ENCODE assay signal across 9 cellular contexts in the genomic region with DNA sequence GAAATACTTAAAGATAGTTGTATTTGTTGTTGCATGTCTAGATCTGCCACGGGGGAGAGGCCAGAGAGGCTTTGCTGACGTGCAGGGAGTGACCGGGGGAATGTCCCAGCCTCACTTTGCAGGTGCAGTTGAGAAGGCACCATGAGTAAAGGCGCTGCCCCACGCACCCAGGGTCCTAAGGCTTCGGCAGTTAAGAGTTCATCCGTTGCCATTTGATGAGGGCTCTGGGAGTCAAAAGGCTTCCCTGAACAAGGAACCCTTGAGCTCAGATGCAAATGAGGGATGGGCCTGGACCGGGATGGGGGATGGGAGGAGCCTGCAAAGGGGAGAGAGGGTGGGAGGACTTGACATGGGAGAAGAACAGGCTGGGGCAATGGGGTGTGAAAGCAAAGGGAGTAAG. TPM values are rescaled to one million over a fixed set of nuclear protein-coding genes. Genes with fewer than 3 reads are reported as not detected.
DNase-seq lines count a peak whose midpoint lies in the region; ATAC-seq lines count a peak whose summit lies in the region.
"Had no signal": no experiment of that assay in that cellular context is flagged by ENCODE, and none has a peak within 500 bp of the region (broad histone marks: within the 10 kb centered on the region; RNA-seq: fewer than 3 reads in every experiment).

No MANE protein-coding gene starts in this region.

- CTCF ChIA-PET in activated naive CD4-positive, alpha-beta T cell treated with anti-CD3 and anti-CD28 coated beads, Interleukin-2, amount 10 ng/mL, durations not matched to agents 7 days and 5 days (lab: Charles Lee), result interaction anchor here (1.2 kb wide), 1 partner anchor 35 kb away, joined by 3 read pairs; no protein-coding TSS in a partner anchor

- no peaks in the 10 kb centered on the region for H3K27me3 Mint-ChIP-seq in activated naive CD4-positive, alpha-beta T cell treated with anti-CD3 and anti-CD28 coated beads, Interleukin-2, amount 50 U/mL, for 24 hours
- no peaks in the 10 kb centered on the region for H3K27me3 Mint-ChIP-seq in activated naive CD4-positive, alpha-beta T cell treated with anti-CD3 and anti-CD28 coated beads, Interleukin-2, amount 10 ng/mL, durations not matched to agents 7 days and 5 days

- H3K9me3 Mint-ChIP-seq in activated naive CD4-positive, alpha-beta T cell treated with anti-CD3 and anti-CD28 coated beads, Interleukin-2, amount 50 U/mL, for 24 hours, result no peaks in the 10 kb centered on the region
- H3K9me3 Mint-ChIP-seq in activated naive CD4-positive, alpha-beta T cell treated with anti-CD3 and anti-CD28 coated beads, Interleukin-2, amount 10 ng/mL, durations not matched to agents 7 days and 5 days, result peaks cover 13% of the 10 kb centered on the region

- peak; percentile 86 for ATAC-seq in HG02852 (IDR thresholded peaks at IDR 0.05; ENCODE audit: unreplicated experiment)
- no peak for ATAC-seq in HG03460 (IDR thresholded peaks at IDR 0.05; ENCODE audit: unreplicated experiment)

- H3K4me3 Mint-ChIP-seq in activated naive CD4-positive, alpha-beta T cell treated with anti-CD3 and anti-CD28 coated beads, Interleukin-2, amount 50 U/mL, for 24 hours, result peak overlapping the region; percentile 30
- H3K4me3 Mint-ChIP-seq in activated naive CD4-positive, alpha-beta T cell treated with anti-CD3 and anti-CD28 coated beads, Interleukin-2, amount 10 ng/mL, durations not matched to agents 7 days and 5 days, result no peak overlapping the region

- H3K27ac ChIP-seq in epithelial cell of prostate (peak overlapping the region; percentile 38), temporal lobe (ENCODE audit: low read depth, low read length) (peak overlapping the region; percentile 8)
- H3K27ac ChIP-seq: pancreas had no signal

- H3K27ac Mint-ChIP-seq in activated naive CD4-positive, alpha-beta T cell treated with anti-CD3 and anti-CD28 coated beads, Interleukin-2, amount 50 U/mL, for 24 hours, result peak overlapping the region; percentile 83
- no peak overlapping the region for H3K27ac Mint-ChIP-seq in activated naive CD4-positive, alpha-beta T cell treated with anti-CD3 and anti-CD28 coated beads, Interleukin-2, amount 10 ng/mL, durations not matched to agents 7 days and 5 days

- DNase-seq in activated naive CD4-positive, alpha-beta T cell treated with anti-CD3 and anti-CD28 coated beads, Interleukin-2, amount 10 ng/mL, durations not matched to agents 7 days and 5 days, result no peak
- DNase-seq in epithelial cell of prostate (ENCODE audit: low read depth, low spot score) (no peak), inferior parietal cortex (ENCODE audit: extremely low spot score) (no peak)
- no peak for DNase-seq in stimulated activated CD4-positive, alpha-beta T cell treated with anti-CD3 and anti-CD28 coated beads, Interleukin-4, amount 100 ng/mL, for 4 hours
- DNase-seq: pancreas had no signal

- peaks cover 82% of the 10 kb centered on the region for H3K4me1 Mint-ChIP-seq in activated naive CD4-positive, alpha-beta T cell treated with anti-CD3 and anti-CD28 coated beads, Interleukin-2, amount 50 U/mL, for 24 hours
- peaks cover 11% of the 10 kb centered on the region for H3K4me1 Mint-ChIP-seq in activated naive CD4-positive, alpha-beta T cell treated with anti-CD3 and anti-CD28 coated beads, Interleukin-2, amount 10 ng/mL, durations not matched to agents 7 days and 5 days

- H3K36me3 Mint-ChIP-seq in activated naive CD4-positive, alpha-beta T cell treated with anti-CD3 and anti-CD28 coated beads, Interleukin-2, amount 50 U/mL, for 24 hours, result peaks cover 37% of the 10 kb centered on the region
- peaks cover 33% of the 10 kb centered on the region for H3K36me3 Mint-ChIP-seq in activated naive CD4-positive, alpha-beta T cell treated with anti-CD3 and anti-CD28 coated beads, Interleukin-2, amount 10 ng/mL, durations not matched to agents 7 days and 5 days

RNA-seq across cellular contexts. Expression of gene PPP2R2D, which starts 20.4 kb away (rescaled TPM):
- 43.0 TPM for total RNA-seq in temporal lobe
